Comparison of ENCODE assay signal across 9 cellular contexts in the genomic region with DNA sequence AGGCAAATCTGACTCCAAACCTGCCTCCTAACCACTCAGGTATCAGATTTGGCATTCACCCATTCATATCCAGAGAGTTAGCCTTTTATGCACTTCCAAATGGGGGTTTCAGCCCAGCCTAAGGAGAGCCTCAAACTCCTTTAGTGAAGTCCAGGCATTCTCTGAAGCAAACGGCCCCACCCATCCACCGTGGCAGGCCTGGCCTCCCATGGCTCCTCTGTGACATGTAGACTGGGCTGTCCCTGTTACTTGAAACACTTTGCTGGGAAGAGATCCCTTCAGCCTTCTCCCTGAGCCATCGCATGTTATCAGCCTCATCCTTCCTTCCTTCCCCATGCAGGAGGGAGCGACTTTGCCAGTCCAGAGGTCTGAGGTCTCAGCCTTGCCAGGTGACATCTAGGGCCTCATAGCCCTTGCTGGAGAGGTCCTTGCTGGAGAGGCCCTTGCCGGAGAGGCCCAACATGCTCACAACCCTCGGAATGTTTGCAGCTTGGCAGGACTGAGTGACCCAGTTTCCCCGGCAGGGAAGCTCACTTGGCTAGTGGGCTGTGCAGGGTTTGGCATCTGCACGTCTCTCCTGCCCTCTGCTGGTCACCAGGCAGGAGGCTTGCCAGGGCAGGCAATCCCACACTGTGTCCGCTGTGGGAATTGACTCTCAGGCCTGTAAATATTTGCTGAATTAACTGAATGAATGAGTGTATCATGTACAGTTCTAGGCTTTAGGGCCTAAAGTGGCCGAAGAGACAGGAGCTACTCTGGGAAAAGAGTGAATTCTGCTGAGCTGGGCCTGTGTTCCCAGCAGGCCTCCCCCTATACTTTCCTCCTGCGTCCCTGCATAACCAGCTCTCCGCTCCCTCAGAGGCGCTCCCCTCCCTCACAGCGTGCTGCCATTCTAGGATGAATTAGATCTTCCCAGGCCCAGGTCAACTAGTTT.
A peak's percentile ranks its signal among the peaks of the same experiment; 100 is the strongest.
DNase-seq lines count a peak whose midpoint lies in the region; ATAC-seq, FAIRE-seq and TF ChIP-seq lines count a peak whose summit lies in the region.
"Had no signal": no experiment of that assay in that cellular context is flagged by ENCODE, and none has a peak within 500 bp of the region (broad histone marks: within the 10 kb centered on the region; RNA-seq: fewer than 3 reads in every experiment).

No MANE protein-coding gene starts in this region.

- DNase-seq in D721Med (ENCODE audit: insufficient read length, low spot score) = peak; percentile 55
- peak; percentile 74 for DNase-seq in NOMO-1 treated with DMSO at 0.1 percent for 48 hours (lab: John Stamatoyannopoulos, UW; ENCODE audit: unreplicated experiment)
- DNase-seq in activated CD8-positive, alpha-beta memory T cell treated with anti-CD3 and anti-CD28 coated beads, Interleukin-2, amount 50 U/mL, for 4 hours = peak; percentile 75
- peak; percentile 76 for DNase-seq in epidermal melanocyte (ENCODE audit: insufficient read length, low spot score)
- peak; percentile 81 for DNase-seq in middle frontal gyrus (ENCODE audit: extremely low spot score, low spot score)
- peak; percentile 58 for DNase-seq in stimulated activated CD8-positive, alpha-beta memory T cell treated with anti-CD3 and anti-CD28 coated beads, Interleukin-4, amount 100 ng/mL, for 24 hours (ENCODE audit: low read depth)

- peak; percentile 97 for TF ChIP-seq CTCF in D721Med (IDR thresholded peaks at IDR 0.05; ENCODE audit: insufficient read depth, missing control alignments)

- peak; percentile 49 for ATAC-seq in HG03442 (IDR thresholded peaks at IDR 0.05; ENCODE audit: unreplicated experiment)
- ATAC-seq in HG02588 (IDR thresholded peaks at IDR 0.05; ENCODE audit: unreplicated experiment) = no peak

- FAIRE-seq in D721Med (lab: Jason Lieb, UNC) = no peak
- FAIRE-seq: colon had no signal
